Comparison of ENCODE assay signal across 1 cellular context in the genomic region with DNA sequence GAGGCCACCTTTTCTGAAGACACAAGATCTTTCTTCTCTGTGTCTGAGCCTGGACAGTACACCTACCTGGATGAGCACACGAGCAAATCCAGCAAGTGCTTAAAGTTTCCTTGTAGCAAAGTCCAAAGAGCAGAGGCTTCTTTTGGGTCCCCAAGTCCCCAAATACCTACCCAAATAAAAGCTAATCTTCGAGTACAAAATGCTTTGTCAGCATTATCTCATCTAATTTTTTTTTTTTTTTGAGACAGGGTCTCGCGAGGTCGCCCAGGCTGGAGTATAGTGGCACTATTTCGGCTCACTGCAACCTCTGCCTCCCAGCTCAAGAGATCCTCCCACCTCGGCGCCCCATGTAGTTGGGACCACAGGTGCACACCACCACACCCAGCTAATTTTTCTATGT.
TF ChIP-seq lines count a peak whose summit lies in the region.

No MANE protein-coding gene starts in this region.

TF ChIP-seq in GM23338, 12 proteins besides CTCF, POLR2A, EP300 and RAD21 (continued from another document):
- TF ChIP-seq, protein P1, sequence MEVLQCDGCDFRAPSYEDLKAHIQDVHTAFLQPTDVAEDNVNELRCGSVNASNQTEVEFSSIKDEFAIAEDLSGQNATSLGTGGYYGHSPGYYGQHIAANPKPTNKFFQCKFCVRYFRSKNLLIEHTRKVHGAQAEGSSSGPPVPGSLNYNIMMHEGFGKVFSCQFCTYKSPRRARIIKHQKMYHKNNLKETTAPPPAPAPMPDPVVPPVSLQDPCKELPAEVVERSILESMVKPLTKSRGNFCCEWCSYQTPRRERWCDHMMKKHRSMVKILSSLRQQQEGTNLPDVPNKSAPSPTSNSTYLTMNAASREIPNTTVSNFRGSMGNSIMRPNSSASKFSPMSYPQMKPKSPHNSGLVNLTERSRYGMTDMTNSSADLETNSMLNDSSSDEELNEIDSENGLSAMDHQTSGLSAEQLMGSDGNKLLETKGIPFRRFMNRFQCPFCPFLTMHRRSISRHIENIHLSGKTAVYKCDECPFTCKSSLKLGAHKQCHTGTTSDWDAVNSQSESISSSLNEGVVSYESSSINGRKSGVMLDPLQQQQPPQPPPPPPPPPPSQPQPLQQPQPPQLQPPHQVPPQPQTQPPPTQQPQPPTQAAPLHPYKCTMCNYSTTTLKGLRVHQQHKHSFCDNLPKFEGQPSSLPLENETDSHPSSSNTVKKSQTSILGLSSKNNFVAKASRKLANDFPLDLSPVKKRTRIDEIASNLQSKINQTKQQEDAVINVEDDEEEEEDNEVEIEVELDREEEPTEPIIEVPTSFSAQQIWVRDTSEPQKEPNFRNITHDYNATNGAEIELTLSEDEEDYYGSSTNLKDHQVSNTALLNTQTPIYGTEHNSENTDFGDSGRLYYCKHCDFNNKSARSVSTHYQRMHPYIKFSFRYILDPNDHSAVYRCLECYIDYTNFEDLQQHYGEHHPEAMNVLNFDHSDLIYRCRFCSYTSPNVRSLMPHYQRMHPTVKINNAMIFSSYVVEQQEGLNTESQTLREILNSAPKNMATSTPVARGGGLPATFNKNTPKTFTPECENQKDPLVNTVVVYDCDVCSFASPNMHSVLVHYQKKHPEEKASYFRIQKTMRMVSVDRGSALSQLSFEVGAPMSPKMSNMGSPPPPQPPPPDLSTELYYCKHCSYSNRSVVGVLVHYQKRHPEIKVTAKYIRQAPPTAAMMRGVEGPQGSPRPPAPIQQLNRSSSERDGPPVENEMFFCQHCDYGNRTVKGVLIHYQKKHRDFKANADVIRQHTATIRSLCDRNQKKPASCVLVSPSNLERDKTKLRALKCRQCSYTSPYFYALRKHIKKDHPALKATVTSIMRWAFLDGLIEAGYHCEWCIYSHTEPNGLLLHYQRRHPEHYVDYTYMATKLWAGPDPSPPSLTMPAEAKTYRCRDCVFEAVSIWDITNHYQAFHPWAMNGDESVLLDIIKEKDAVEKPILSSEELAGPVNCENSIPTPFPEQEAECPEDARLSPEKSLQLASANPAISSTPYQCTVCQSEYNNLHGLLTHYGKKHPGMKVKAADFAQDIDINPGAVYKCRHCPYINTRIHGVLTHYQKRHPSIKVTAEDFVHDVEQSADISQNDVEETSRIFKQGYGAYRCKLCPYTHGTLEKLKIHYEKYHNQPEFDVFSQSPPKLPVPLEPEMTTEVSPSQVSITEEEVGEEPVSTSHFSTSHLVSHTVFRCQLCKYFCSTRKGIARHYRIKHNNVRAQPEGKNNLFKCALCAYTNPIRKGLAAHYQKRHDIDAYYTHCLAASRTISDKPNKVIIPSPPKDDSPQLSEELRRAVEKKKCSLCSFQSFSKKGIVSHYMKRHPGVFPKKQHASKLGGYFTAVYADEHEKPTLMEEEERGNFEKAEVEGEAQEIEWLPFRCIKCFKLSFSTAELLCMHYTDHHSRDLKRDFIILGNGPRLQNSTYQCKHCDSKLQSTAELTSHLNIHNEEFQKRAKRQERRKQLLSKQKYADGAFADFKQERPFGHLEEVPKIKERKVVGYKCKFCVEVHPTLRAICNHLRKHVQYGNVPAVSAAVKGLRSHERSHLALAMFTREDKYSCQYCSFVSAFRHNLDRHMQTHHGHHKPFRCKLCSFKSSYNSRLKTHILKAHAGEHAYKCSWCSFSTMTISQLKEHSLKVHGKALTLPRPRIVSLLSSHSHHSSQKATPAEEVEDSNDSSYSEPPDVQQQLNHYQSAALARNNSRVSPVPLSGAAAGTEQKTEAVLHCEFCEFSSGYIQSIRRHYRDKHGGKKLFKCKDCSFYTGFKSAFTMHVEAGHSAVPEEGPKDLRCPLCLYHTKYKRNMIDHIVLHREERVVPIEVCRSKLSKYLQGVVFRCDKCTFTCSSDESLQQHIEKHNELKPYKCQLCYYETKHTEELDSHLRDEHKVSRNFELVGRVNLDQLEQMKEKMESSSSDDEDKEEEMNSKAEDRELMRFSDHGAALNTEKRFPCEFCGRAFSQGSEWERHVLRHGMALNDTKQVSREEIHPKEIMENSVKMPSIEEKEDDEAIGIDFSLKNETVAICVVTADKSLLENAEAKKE (CRISPR knock-in tag; IDR thresholded peaks at IDR 0.05) = no peak
- no peak for TF ChIP-seq EZH2 (IDR thresholded peaks at IDR 0.05; ENCODE audit: low read depth, unreplicated experiment)
- TF ChIP-seq STAT1 (IDR thresholded peaks at IDR 0.05; ENCODE audit: unreplicated experiment) = no peak
- TF ChIP-seq JUNB (IDR thresholded peaks at IDR 0.05; ENCODE audit: unreplicated experiment) = no peak
- no peak for TF ChIP-seq ZNF331 (CRISPR knock-in tag; IDR thresholded peaks at IDR 0.05; ENCODE audit: low read depth)
- no peak for TF ChIP-seq CREB1 (CRISPR knock-in tag; IDR thresholded peaks at IDR 0.05; ENCODE audit: low read depth)
- TF ChIP-seq EZH2phosphoT487 (IDR thresholded peaks at IDR 0.05; ENCODE audit: unreplicated experiment) = no peak
- TF ChIP-seq, protein P2, sequence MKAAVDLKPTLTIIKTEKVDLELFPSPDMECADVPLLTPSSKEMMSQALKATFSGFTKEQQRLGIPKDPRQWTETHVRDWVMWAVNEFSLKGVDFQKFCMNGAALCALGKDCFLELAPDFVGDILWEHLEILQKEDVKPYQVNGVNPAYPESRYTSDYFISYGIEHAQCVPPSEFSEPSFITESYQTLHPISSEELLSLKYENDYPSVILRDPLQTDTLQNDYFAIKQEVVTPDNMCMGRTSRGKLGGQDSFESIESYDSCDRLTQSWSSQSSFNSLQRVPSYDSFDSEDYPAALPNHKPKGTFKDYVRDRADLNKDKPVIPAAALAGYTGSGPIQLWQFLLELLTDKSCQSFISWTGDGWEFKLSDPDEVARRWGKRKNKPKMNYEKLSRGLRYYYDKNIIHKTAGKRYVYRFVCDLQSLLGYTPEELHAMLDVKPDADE (IDR thresholded peaks at IDR 0.05) = no peak
- TF ChIP-seq, protein P3, sequence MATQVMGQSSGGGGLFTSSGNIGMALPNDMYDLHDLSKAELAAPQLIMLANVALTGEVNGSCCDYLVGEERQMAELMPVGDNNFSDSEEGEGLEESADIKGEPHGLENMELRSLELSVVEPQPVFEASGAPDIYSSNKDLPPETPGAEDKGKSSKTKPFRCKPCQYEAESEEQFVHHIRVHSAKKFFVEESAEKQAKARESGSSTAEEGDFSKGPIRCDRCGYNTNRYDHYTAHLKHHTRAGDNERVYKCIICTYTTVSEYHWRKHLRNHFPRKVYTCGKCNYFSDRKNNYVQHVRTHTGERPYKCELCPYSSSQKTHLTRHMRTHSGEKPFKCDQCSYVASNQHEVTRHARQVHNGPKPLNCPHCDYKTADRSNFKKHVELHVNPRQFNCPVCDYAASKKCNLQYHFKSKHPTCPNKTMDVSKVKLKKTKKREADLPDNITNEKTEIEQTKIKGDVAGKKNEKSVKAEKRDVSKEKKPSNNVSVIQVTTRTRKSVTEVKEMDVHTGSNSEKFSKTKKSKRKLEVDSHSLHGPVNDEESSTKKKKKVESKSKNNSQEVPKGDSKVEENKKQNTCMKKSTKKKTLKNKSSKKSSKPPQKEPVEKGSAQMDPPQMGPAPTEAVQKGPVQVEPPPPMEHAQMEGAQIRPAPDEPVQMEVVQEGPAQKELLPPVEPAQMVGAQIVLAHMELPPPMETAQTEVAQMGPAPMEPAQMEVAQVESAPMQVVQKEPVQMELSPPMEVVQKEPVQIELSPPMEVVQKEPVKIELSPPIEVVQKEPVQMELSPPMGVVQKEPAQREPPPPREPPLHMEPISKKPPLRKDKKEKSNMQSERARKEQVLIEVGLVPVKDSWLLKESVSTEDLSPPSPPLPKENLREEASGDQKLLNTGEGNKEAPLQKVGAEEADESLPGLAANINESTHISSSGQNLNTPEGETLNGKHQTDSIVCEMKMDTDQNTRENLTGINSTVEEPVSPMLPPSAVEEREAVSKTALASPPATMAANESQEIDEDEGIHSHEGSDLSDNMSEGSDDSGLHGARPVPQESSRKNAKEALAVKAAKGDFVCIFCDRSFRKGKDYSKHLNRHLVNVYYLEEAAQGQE (IDR thresholded peaks at IDR 0.05; ENCODE audit: unreplicated experiment) = no peak
- TF ChIP-seq POLR2AphosphoS5 (IDR thresholded peaks at IDR 0.05; ENCODE audit: low read depth) = no peak
- no peak for TF ChIP-seq ZNF114 (CRISPR knock-in tag; IDR thresholded peaks at IDR 0.05)
